In genomic region chr1:63663873-63664272, GRCh38 we compare ENCODE assay signal across 24 cellular contexts.
DNase-seq lines count a peak whose midpoint lies in the region; ATAC-seq, FAIRE-seq and TF ChIP-seq lines count a peak whose summit lies in the region.
"Had no signal": no experiment of that assay in that cellular context is flagged by ENCODE, and none has a peak within 500 bp of the region (broad histone marks: within the 10 kb centered on the region; RNA-seq: fewer than 3 reads in every experiment).

No MANE protein-coding gene starts in this region.

- TF ChIP-seq CTCF in epithelial cell of proximal tubule (conservative IDR thresholded peaks at IDR 0.05; ENCODE audit: low read depth, low read length), result no peak

- peak; percentile 56 for FAIRE-seq in RCC 7860 (lab: Jason Lieb, UNC)
- FAIRE-seq: pancreas had no signal

- CTCF ChIA-PET in activated naive CD4-positive, alpha-beta T cell treated with anti-CD3 and anti-CD28 coated beads for 36 hours (lab: Charles Lee), result interaction anchor here (0.6 to 1.6 kb wide), 3 partner anchors 11 to 67 kb away, joined by 3 read pairs; no protein-coding TSS in a partner anchor

- ATAC-seq in right cardiac atrium (peak; percentile 29 to 44), Right ventricle myocardium superior (ENCODE audit: poor library complexity) (no peak), HG02970 (IDR thresholded peaks at IDR 0.05; ENCODE audit: low FRiP score, unreplicated experiment) (no peak), GM21717 (IDR thresholded peaks at IDR 0.05; ENCODE audit: unreplicated experiment) (no peak)
- ATAC-seq: left lobe of liver, upper lobe of right lung had no signal

- peaks cover 41% of the 10 kb centered on the region for H3K36me3 Mint-ChIP-seq in activated naive CD4-positive, alpha-beta T cell treated with anti-CD3 and anti-CD28 coated beads for 36 hours (ENCODE audit: low read depth)

- no peaks in the 10 kb centered on the region for H3K27me3 Mint-ChIP-seq in activated naive CD4-positive, alpha-beta T cell treated with anti-CD3 and anti-CD28 coated beads for 36 hours (ENCODE audit: low read depth)
- H3K27me3 Mint-ChIP-seq: activated CD4-positive, alpha-beta T cell treated with anti-CD3 and anti-CD28 coated beads, Interleukin-2, amount 10 ng/mL, durations not matched to agents 7 days and 5 days; CD4-positive, CD25-positive, alpha-beta regulatory T cell had no signal

- no peaks in the 10 kb centered on the region for H3K4me1 ChIP-seq in right cardiac atrium (ENCODE audit: control insufficient read depth, insufficient read depth, low read length)
- H3K4me1 ChIP-seq: upper lobe of right lung had no signal

- no peak overlapping the region for H3K27ac Mint-ChIP-seq in activated naive CD4-positive, alpha-beta T cell treated with anti-CD3 and anti-CD28 coated beads for 36 hours
- H3K27ac Mint-ChIP-seq: activated CD4-positive, alpha-beta T cell treated with anti-CD3 and anti-CD28 coated beads, Interleukin-2, amount 10 ng/mL, durations not matched to agents 7 days and 5 days had no signal

- H3K4me3 Mint-ChIP-seq in activated naive CD4-positive, alpha-beta T cell treated with anti-CD3 and anti-CD28 coated beads for 36 hours, result no peak overlapping the region
- H3K4me3 Mint-ChIP-seq: activated CD4-positive, alpha-beta T cell treated with anti-CD3 and anti-CD28 coated beads, Interleukin-2, amount 10 ng/mL, durations not matched to agents 7 days and 5 days; CD4-positive, CD25-positive, alpha-beta regulatory T cell; nephron had no signal

- H3K4me3 ChIP-seq in right cardiac atrium (ENCODE audit: low read length) (no peak overlapping the region), epithelial cell of proximal tubule (ENCODE audit: low read depth, low read length) (no peak overlapping the region)
- H3K4me3 ChIP-seq: body of pancreas, esophagus squamous epithelium, pancreas, upper lobe of right lung had no signal

- DNase-seq in right cardiac atrium (no peak), Right ventricle myocardium superior (no peak), RCC 7860 (ENCODE audit: low spot score) (peak; percentile 74), epithelial cell of proximal tubule (ENCODE audit: low read depth) (peak; percentile 40), posterior vena cava (ENCODE audit: low spot score) (no peak)
- DNase-seq in activated naive CD4-positive, alpha-beta T cell treated with anti-CD3 and anti-CD28 coated beads for 36 hours, result no peak
- DNase-seq: activated CD4-positive, alpha-beta T cell treated with anti-CD3 and anti-CD28 coated beads, Interleukin-2, amount 10 ng/mL, durations not matched to agents 7 days and 5 days; body of pancreas; CD4-positive, CD25-positive, alpha-beta regulatory T cell; DMS 273 treated with DMSO at 0.1 percent for 48 hours; effector CD8-positive, alpha-beta T cell; esophagus squamous epithelium; Karpas-422; NCI-H1092; NCI-H187 treated with DMSO at 0.1 percent for 48 hours; NCI-H446; pancreas; T-helper 2 cell; upper lobe of right lung had no signal

- no peaks in the 10 kb centered on the region for H3K27me3 ChIP-seq in right cardiac atrium (ENCODE audit: control insufficient read depth, insufficient read depth)
- H3K27me3 ChIP-seq: body of pancreas, esophagus squamous epithelium, pancreas, upper lobe of right lung had no signal

- H3K9me3 Mint-ChIP-seq in activated naive CD4-positive, alpha-beta T cell treated with anti-CD3 and anti-CD28 coated beads for 36 hours, result no peaks in the 10 kb centered on the region

- intact Hi-C loops in right cardiac atrium (cut with DNase I) (no loop called here), Right ventricle myocardium superior (cut with DNase I) (no loop called here), posterior vena cava (cut with DNase I) (no loop called here)
- intact Hi-C loops in activated naive CD4-positive, alpha-beta T cell treated with anti-CD3 and anti-CD28 coated beads for 36 hours (cut with micrococcal nuclease), result no loop called here

- H3K4me1 Mint-ChIP-seq in activated naive CD4-positive, alpha-beta T cell treated with anti-CD3 and anti-CD28 coated beads for 36 hours (ENCODE audit: low read depth), result peaks cover 6% of the 10 kb centered on the region

- H3K27ac ChIP-seq in right cardiac atrium (ENCODE audit: low read length), result no peak overlapping the region
- H3K27ac ChIP-seq: upper lobe of right lung, VCaP had no signal

- 69% methylated on average over 5 of the region's 5 CpGs for WGBS in right cardiac atrium

- H3K9me3 ChIP-seq in right cardiac atrium (ENCODE audit: control insufficient read depth, low read length), result no peaks in the 10 kb centered on the region
- H3K9me3 ChIP-seq: body of pancreas, esophagus squamous epithelium, pancreas, upper lobe of right lung had no signal

Comparison
In these comparisons a context has a peak if more than half of its experiments do, and no peak if none do; other contexts are left out.
1. ATAC-seq: peak in right cardiac atrium (2 of 2); none in Right ventricle myocardium superior (single experiment), HG02970 (single experiment) and GM21717 (single experiment).
2. DNase-seq: peak in RCC 7860 (single experiment) and epithelial cell of proximal tubule (single experiment); none in right cardiac atrium (0 of 3), Right ventricle myocardium superior (single experiment), activated naive CD4-positive, alpha-beta T cell treated with anti-CD3 and anti-CD28 coated beads for 36 hours (single experiment) and posterior vena cava (single experiment).